ENCODE assay signal across 14 cellular contexts in genomic region chr20:58712116-58712822, GRCh38. TPM values are rescaled to one million over a fixed set of nuclear protein-coding genes. Genes with fewer than 3 reads are reported as not detected.
DNase-seq lines count a peak whose midpoint lies in the region; ATAC-seq and TF ChIP-seq lines count a peak whose summit lies in the region.
"Had no signal": no experiment of that assay in that cellular context is flagged by ENCODE, and none has a peak within 500 bp of the region (broad histone marks: within the 10 kb centered on the region; RNA-seq: fewer than 3 reads in every experiment).

No MANE protein-coding gene starts in this region.

- WGBS in heart left ventricle, 4 donors: 81 to 87% (median 82%) methylated on average over 20 to 23 of the region's 23 CpGs
- WGBS in heart right ventricle, 2 donors: 79 to 85% methylated on average over 23 of the region's 23 CpGs
- WGBS in lower leg skin, 2 donors: 89 to 90% methylated on average over 19 to 23 of the region's 23 CpGs
- 84% methylated on average over 12 of the region's 23 CpGs for WGBS in suprapubic skin

- in situ Hi-C loops in ACHN (cut with HindIII; ENCODE audit: low pct_ligation_motif_present, low pct_unique_long_range_greater_than_20kb, low sequenced_read_pairs): no loop called here

- H3K4me3 ChIP-seq in heart left ventricle (no peak overlapping the region), heart right ventricle (no peak overlapping the region), NB4 (ENCODE audit: low read depth, low read length) (no peak overlapping the region), lower leg skin (ENCODE audit: low read depth, poor library complexity, severe bottlenecking) (no peak overlapping the region), suprapubic skin (no peak overlapping the region)
- H3K4me3 ChIP-seq: SJCRH30 had no signal

- TF ChIP-seq CTCF in heart left ventricle (IDR thresholded peaks at IDR 0.05): no peak
- TF ChIP-seq CTCF in heart right ventricle (IDR thresholded peaks at IDR 0.05): no peak
- TF ChIP-seq CTCF in NB4 (IDR thresholded peaks at IDR 0.05; ENCODE audit: low read depth, low read length): no peak
- no peak for TF ChIP-seq CTCF in lower leg skin (IDR thresholded peaks at IDR 0.05)
- TF ChIP-seq CTCF in suprapubic skin (IDR thresholded peaks at IDR 0.05): no peak

- H3K36me3 ChIP-seq in heart left ventricle: peaks cover 0 to 28% (median 3%) of the 10 kb centered on the region in 9 donors
- peaks cover 0 to 47% (median 0%) of the 10 kb centered on the region in 9 donors for H3K36me3 ChIP-seq in heart right ventricle
- H3K36me3 ChIP-seq in suprapubic skin: peaks cover 50% of the 10 kb centered on the region
- H3K36me3 ChIP-seq: SJCRH30 had no signal

- H3K27me3 ChIP-seq in heart left ventricle (no peaks in the 10 kb centered on the region), heart right ventricle (no peaks in the 10 kb centered on the region), suprapubic skin (no peaks in the 10 kb centered on the region)
- H3K27me3 ChIP-seq: SJCRH30 had no signal

- TF ChIP-seq POLR2A in heart left ventricle (IDR thresholded peaks at IDR 0.05) (no peak), NB4 (IDR thresholded peaks at IDR 0.05; ENCODE audit: extremely low read depth, insufficient read length) (no peak), lower leg skin (IDR thresholded peaks at IDR 0.05) (no peak), suprapubic skin (IDR thresholded peaks at IDR 0.05) (no peak)

- H3K27ac ChIP-seq in heart left ventricle (no peak overlapping the region), heart right ventricle (no peak overlapping the region), suprapubic skin (no peak overlapping the region)
- H3K27ac ChIP-seq: SJCRH30 had no signal

- H3K4me1 ChIP-seq in heart left ventricle (no peaks in the 10 kb centered on the region), heart right ventricle (no peaks in the 10 kb centered on the region), suprapubic skin (no peaks in the 10 kb centered on the region)

- no peaks in the 10 kb centered on the region for H3K9me3 ChIP-seq in heart left ventricle
- no peaks in the 10 kb centered on the region for H3K9me3 ChIP-seq in heart right ventricle
- H3K9me3 ChIP-seq in suprapubic skin: no peaks in the 10 kb centered on the region
- H3K9me3 ChIP-seq: SJCRH30 had no signal

- intact Hi-C loops in heart left ventricle (cut with DNase I) (loop anchor here in 1 of 10 donors (5.0 kb wide), 1 partner anchor 45 kb away; no protein-coding TSS in a partner anchor), heart right ventricle (cut with DNase I) (no loop called here), lower leg skin (cut with DNase I; ENCODE audit: low total_unique reads) (no loop called here)

- ATAC-seq in heart left ventricle (no peak), heart right ventricle (no peak)

- no peak for TF ChIP-seq EP300 in suprapubic skin (IDR thresholded peaks at IDR 0.05)

- DNase-seq in heart left ventricle (peak in 3 of 5 donors; percentile 9 to 44 (median 15)), heart right ventricle (no peak), NB4 (ENCODE audit: low read depth) (peak; percentile 1), lower leg skin (ENCODE audit: low spot score in 2 of 2) (peak; percentile 8 to 78), suprapubic skin (ENCODE audit: low spot score in 2 of 2) (peak; percentile 48 to 49), NCI-H2171 (lab: John Stamatoyannopoulos, UW) (no peak), ACHN (no peak), NCI-H446 treated with DMSO at 0.1 percent for 48 hours (lab: John Stamatoyannopoulos, UW) (no peak)
- DNase-seq: C1 segment of cervical spinal cord, foreskin melanocyte, midbrain, MV-4-11, occipital lobe had no signal

RNA-seq across cellular contexts. Expression of gene NPEPL1, which starts 19.7 kb away (rescaled TPM):
- 10 to 100 TPM; 18.5 to 33.4 (median 30.1) TPM for total RNA-seq in heart left ventricle
- 10 to 100 TPM; 18.1 to 32.5 TPM for polyA plus RNA-seq in heart left ventricle
- 10 to 100 TPM; 23.1 to 35.9 (median 29.9) TPM for total RNA-seq in heart right ventricle
- 10 to 100 TPM; 16.7 to 46.7 TPM for polyA plus RNA-seq in heart right ventricle
- total RNA-seq in lower leg skin: 10 to 100 TPM; 21.7 to 37.9 (median 29.7) TPM
- 10 to 100 TPM; 21.0 to 69.2 (median 42.0) TPM for total RNA-seq in suprapubic skin

Comparison
In these comparisons a context has a peak if more than half of its experiments do, and no peak if none do; other contexts are left out.
1. DNase-seq: peak in heart left ventricle (3 of 5), NB4 (single experiment), lower leg skin (2 of 2) and suprapubic skin (2 of 2); none in heart right ventricle (0 of 2), NCI-H2171 (single experiment), ACHN (single experiment) and NCI-H446 treated with DMSO at 0.1 percent for 48 hours (single experiment).